In genomic region chr17:40582328-40582901, GRCh38 we compare ENCODE assay signal across 9 cellular contexts. TPM values are rescaled to one million over a fixed set of nuclear protein-coding genes. Genes with fewer than 3 reads are reported as not detected.
A peak's percentile ranks its signal among the peaks of the same experiment; 100 is the strongest.
DNase-seq lines count a peak whose midpoint lies in the region; ATAC-seq, FAIRE-seq and TF ChIP-seq lines count a peak whose summit lies in the region.
"Had no signal": no experiment of that assay in that cellular context is flagged by ENCODE, and none has a peak within 500 bp of the region (broad histone marks: within the 10 kb centered on the region; RNA-seq: fewer than 3 reads in every experiment).

No MANE protein-coding gene starts in this region.

- peaks cover 30% of the 10 kb centered on the region for H3K27me3 Mint-ChIP-seq in mesothelial cell of epicardium (ENCODE audit: low read depth)

- H3K4me3 ChIP-seq in HepG2 (replicated peaks in 1 of 3; ENCODE audit: insufficient read depth in 1 of 3, low read depth in 2 of 3, low read length in 3 of 3) (no peak overlapping the region), hepatocyte (no peak overlapping the region)

- TF ChIP-seq CTCF in HepG2 (CRISPR knock-in tag; IDR thresholded peaks at IDR 0.05) (no peak), mesothelial cell of epicardium (IDR thresholded peaks at IDR 0.05; ENCODE audit: unreplicated experiment) (no peak), hepatocyte (IDR thresholded peaks at IDR 0.05; ENCODE audit: poor library complexity) (no peak)

- no peaks in the 10 kb centered on the region for H3K36me3 Mint-ChIP-seq in mesothelial cell of epicardium

- H3K9me3 ChIP-seq in HepG2 (ENCODE audit: low read length) (no peaks in the 10 kb centered on the region; the same call in 1 of the 2 replicates), hepatocyte (ENCODE audit: low read depth) (no peaks in the 10 kb centered on the region)

- no peak overlapping the region for H3K27ac Mint-ChIP-seq in mesothelial cell of epicardium

- no peaks in the 10 kb centered on the region for H3K36me3 ChIP-seq in HepG2 (replicated peaks in 1 of 2; ENCODE audit: control insufficient read depth in 1 of 2, insufficient read depth in 2 of 2, low read length in 2 of 2)
- no peaks in the 10 kb centered on the region for H3K36me3 ChIP-seq in hepatocyte (replicated peaks; ENCODE audit: insufficient read depth, low read depth)

- H3K27me3 ChIP-seq in HepG2 (ENCODE audit: control insufficient read depth in 1 of 2, insufficient read depth in 2 of 2, low read length in 2 of 2) (peaks cover 0 to 3% of the 10 kb centered on the region in 2 experiments; a peak in 2 of 5 replicates), hepatocyte (no peaks in the 10 kb centered on the region)

- in situ Hi-C loops in HepG2 (cut with HindIII; ENCODE audit: extremely low pct_ligation_motif_present, low pct_unique_long_range_greater_than_20kb), result no loop called here

- no peak for TF ChIP-seq RAD21 in HepG2 (CRISPR knock-in tag; IDR thresholded peaks at IDR 0.05)

- FAIRE-seq in HepG2 (lab: Jason Lieb, UNC), result no peak

- no peak overlapping the region for H3K9ac ChIP-seq in HepG2 (ENCODE audit: insufficient read depth, low read depth, low read length)

- intact Hi-C loops in HepG2 (cut with micrococcal nuclease; ENCODE audit: unreplicated experiment), result no loop called here

- H3K4me2 ChIP-seq in HepG2 (ENCODE audit: low read depth, low read length), result no peak overlapping the region
- H3K4me2 ChIP-seq in hepatocyte, result no peak overlapping the region

- CTCF ChIA-PET in HepG2 (lab: Yijun Ruan, JAX; ENCODE audit: low intra/inter-chr PET ratio, low total read pairs), result no interaction called here

- H2AFZ ChIP-seq in HepG2 (ENCODE audit: low read length), result no peak overlapping the region
- H2AFZ ChIP-seq in hepatocyte, result no peak overlapping the region

- H3K27ac ChIP-seq in HepG2 (ENCODE audit: extremely low read length, insufficient read depth, low read length), result no peak overlapping the region
- no peak overlapping the region for H3K27ac ChIP-seq in hepatocyte

- WGBS in HepG2 (ENCODE audit: low lambda C conversion rate), result 40% methylated on average over 11 of the region's 11 CpGs
- 80% methylated on average over 11 of the region's 11 CpGs for WGBS in hepatocyte (ENCODE audit: low lambda C conversion rate, missing lambda C conversion rate)

- H3K79me2 ChIP-seq in HepG2 (ENCODE audit: insufficient read depth, low read length) (no peaks in the 10 kb centered on the region), hepatocyte (no peaks in the 10 kb centered on the region)

- no peak overlapping the region for H3K4me3 Mint-ChIP-seq in mesothelial cell of epicardium

- POLR2A ChIA-PET in HepG2 (lab: Yijun Ruan, JAX), result no interaction called here

- H3K4me1 Mint-ChIP-seq in mesothelial cell of epicardium, result no peaks in the 10 kb centered on the region

- TF ChIP-seq EP300 in HepG2 (IDR thresholded peaks at IDR 0.05; ENCODE audit: low read depth in 2 of 2, low read length in 2 of 2), result no peak
- no peak for TF ChIP-seq EP300 in HepG2 (CRISPR knock-in tag; IDR thresholded peaks at IDR 0.05; ENCODE audit: borderline replicate concordance)

- H3K9me2 ChIP-seq in hepatocyte (replicated peaks; ENCODE audit: insufficient read depth), result no peaks in the 10 kb centered on the region

- peaks cover 31% of the 10 kb centered on the region for H3K9me3 Mint-ChIP-seq in mesothelial cell of epicardium

- BruUV-seq in HepG2 (replicated peaks; lab: Mats Ljungman, UMichigan), result no TSS peak

- no peaks in the 10 kb centered on the region for H4K20me1 ChIP-seq in HepG2 (ENCODE audit: insufficient read depth, low read length)
- H4K20me1 ChIP-seq in hepatocyte (ENCODE audit: insufficient read depth, poor library complexity, severe bottlenecking), result no peaks in the 10 kb centered on the region

- no peak for TF ChIP-seq POLR2A in HepG2 (IDR thresholded peaks at IDR 0.05; ENCODE audit: insufficient read depth in 1 of 2, low read depth in 2 of 2, low read length in 2 of 2)

- peak; percentile 47 for DNase-seq in activated naive CD4-positive, alpha-beta T cell treated with Interleukin-2 at 50 U/mL for 16 hours
- no peak for DNase-seq in activated naive CD4-positive, alpha-beta T cell treated with anti-CD3 and anti-CD28 coated beads, Interleukin-2, amount 50 U/mL, for 16 hours
- DNase-seq in NCI-H345 (lab: John Stamatoyannopoulos, UW) (peak; percentile 92), HepG2 (ENCODE audit: low spot score) (no peak), mesothelial cell of epicardium (ENCODE audit: low spot score in 2 of 2, unreplicated experiment in 2 of 2) (no peak), hepatocyte (ENCODE audit: low spot score) (no peak)
- DNase-seq in activated T-cell treated with anti-CD3 and anti-CD28 coated beads, Interleukin-2, amount 50 U/mL, for 48 hours, result peak; percentile 72 to 73

- ATAC-seq in HG03095 (IDR thresholded peaks at IDR 0.05; ENCODE audit: unreplicated experiment) (peak; percentile 83), HepG2 (no peak)

- peaks cover 8% of the 10 kb centered on the region for H3K4me1 ChIP-seq in HepG2 (ENCODE audit: insufficient read depth, low read length)
- H3K4me1 ChIP-seq in hepatocyte (ENCODE audit: insufficient read depth), result no peaks in the 10 kb centered on the region

TF ChIP-seq in HepG2, 621 proteins besides CTCF, POLR2A, EP300 and RAD21:
- TF ChIP-seq ZBTB33 (CRISPR knock-in tag; IDR thresholded peaks at IDR 0.05), result peak; percentile 59
- TF ChIP-seq CCDC6 (CRISPR knock-in tag; IDR thresholded peaks at IDR 0.05), result no peak

RNA-seq across cellular contexts. Expression of gene CCR7, which starts 17.1 kb away (rescaled TPM):
- 0.04 TPM in 1 of 2 replicates, not detected in the other for total RNA-seq in HepG2 (2016; rRNA removed; fragmentation: Illumina TruSeq; extraction: Trizol)
- not detected in 2 replicates for total RNA-seq in HepG2 (2016; cell fraction: cytosol; rRNA removed; fragmentation: Illumina TruSeq; extraction: Trizol; ENCODE audit: low read depth)
- 0.09 TPM in 1 of 2 replicates, not detected in the other for total RNA-seq in HepG2 (2016; cell fraction: insoluble cytoplasmic fraction; rRNA removed; fragmentation: Illumina TruSeq; extraction: Trizol)
- total RNA-seq in HepG2 (2016; cell fraction: membrane; rRNA removed; fragmentation: Illumina TruSeq; extraction: Trizol), result not detected in 2 replicates
- not detected in 2 replicates for total RNA-seq in HepG2 (2016; cell fraction: nucleus; rRNA removed; fragmentation: Illumina TruSeq; extraction: Trizol)
- polyA plus RNA-seq in HepG2 (2011; rRNA removed), result 0.53 and 0.55 TPM in 2 replicates
- polyA plus RNA-seq in HepG2 (2011; cell fraction: cytosol; rRNA removed), result 0.59 and 0.70 TPM in 2 replicates
- 0.31 and 1.1 TPM in 2 replicates for polyA plus RNA-seq in HepG2 (2011; cell fraction: nucleus; rRNA removed)
- polyA plus RNA-seq in HepG2 (2012), result 1.1 and 1.5 TPM in 2 replicates
- polyA plus RNA-seq in HepG2 (2016; cell fraction: cytosol; fragmentation: Illumina TruSeq; extraction: Trizol; ENCODE audit: low read depth), result not detected in 2 replicates
- polyA plus RNA-seq in HepG2 (2016; cell fraction: insoluble cytoplasmic fraction; fragmentation: Illumina TruSeq; extraction: Trizol; ENCODE audit: low read depth), result not detected in 2 replicates
- polyA plus RNA-seq in HepG2 (2016; cell fraction: membrane; fragmentation: Illumina TruSeq; extraction: Trizol; ENCODE audit: low read depth), result not detected in 2 replicates
- polyA plus RNA-seq in HepG2 (2016; cell fraction: nucleus; fragmentation: Illumina TruSeq; extraction: Trizol; ENCODE audit: insufficient read depth, low read depth), result not detected in 2 replicates
- polyA minus RNA-seq in HepG2 (2011; rRNA and poly(A)+ RNA removed; ENCODE audit: low replicate concordance), result 1.4 and 3.5 TPM in 2 replicates
- polyA minus RNA-seq in HepG2 (2011; cell fraction: cytosol; rRNA and poly(A)+ RNA removed), result 0.40 TPM in 1 of 2 replicates, not detected in the other
- 0.37 TPM in 1 of 2 replicates, not detected in the other for polyA minus RNA-seq in HepG2 (2011; cell fraction: nucleus; rRNA and poly(A)+ RNA removed)
- 0.09 TPM in 1 of 3 replicates, not detected in the others for total RNA-seq in mesothelial cell of epicardium
- 0.16 and 2.8 TPM in 2 replicates for total RNA-seq in hepatocyte
- 2.9 and 4.1 TPM in 2 replicates for polyA plus RNA-seq in hepatocyte
- polyA plus RNA-seq: neural cell had no signal

Comparison
In these comparisons a context has a peak if more than half of its experiments do, and no peak if none do; other contexts are left out.
1. DNase-seq: peak in activated naive CD4-positive, alpha-beta T cell treated with Interleukin-2 at 50 U/mL for 16 hours (single experiment), NCI-H345 (single experiment) and activated T-cell treated with anti-CD3 and anti-CD28 coated beads, Interleukin-2, amount 50 U/mL, for 48 hours (2 of 2); none in activated naive CD4-positive, alpha-beta T cell treated with anti-CD3 and anti-CD28 coated beads, Interleukin-2, amount 50 U/mL, for 16 hours (single experiment), HepG2 (single experiment), mesothelial cell of epicardium (0 of 2) and hepatocyte (single experiment).